Comparison of ENCODE assay signal across 9 cellular contexts in genomic region chr9:2837915-2838314, GRCh38. TPM values are rescaled to one million over a fixed set of nuclear protein-coding genes. Genes with fewer than 3 reads are reported as not detected.
A peak's percentile ranks its signal among the peaks of the same experiment; 100 is the strongest.
DNase-seq lines count a peak whose midpoint lies in the region; ATAC-seq and TF ChIP-seq lines count a peak whose summit lies in the region.
"Had no signal": no experiment of that assay in that cellular context is flagged by ENCODE, and none has a peak within 500 bp of the region (broad histone marks: within the 10 kb centered on the region; RNA-seq: fewer than 3 reads in every experiment).

No MANE protein-coding gene starts in this region.

- H3K79me2 ChIP-seq in PC-3 (ENCODE audit: low read length): peaks cover 71% of the 10 kb centered on the region

- 0 out of 2 replicates have a peak overlapping the region, but pooled peaks have one; percentile 21 for H3K4me2 ChIP-seq in PC-3 (ENCODE audit: low read length)

- POLR2A ChIA-PET in PC-3 (lab: Charles Lee; ENCODE audit: unreplicated experiment): no interaction called here

- H3K9me2 ChIP-seq in PC-3 (replicated peaks; ENCODE audit: low read length): no peaks in the 10 kb centered on the region

- TF ChIP-seq CTCF in PC-3 (conservative IDR thresholded peaks at IDR 0.05; ENCODE audit: low read depth, low read length) (peak; percentile 25; the same call in 1 of the 2 replicates), fibroblast of mammary gland (conservative IDR thresholded peaks at IDR 0.05; ENCODE audit: control insufficient read depth, insufficient read depth, low read depth, low read length) (no peak), retinal pigment epithelial cell (conservative IDR thresholded peaks at IDR 0.05; ENCODE audit: low read depth, low read length) (peak; percentile 21)

- DNase-seq in GM03348 (ENCODE audit: low spot score) (peak; percentile 27), PC-3 (no peak), fibroblast of mammary gland (ENCODE audit: low read depth) (peak; percentile 27), retinal pigment epithelial cell (ENCODE audit: low read depth) (no peak)
- DNase-seq in activated CD4-positive, alpha-beta T cell treated with anti-CD3 and anti-CD28 coated beads, Interleukin-2, amount 50 U/mL, for 4 hours: no peak
- DNase-seq in stimulated activated CD8-positive, alpha-beta memory T cell treated with anti-CD3 and anti-CD28 coated beads, Interleukin-4, amount 100 ng/mL, for 48 hours: no peak
- DNase-seq: SHP77 treated with DMSO at 0.1 percent for 48 hours had no signal

- no peak overlapping the region for H3K9ac ChIP-seq in PC-3 (ENCODE audit: low read length)

- CTCF ChIA-PET in PC-3 (lab: Charles Lee): no interaction called here

- peaks cover 12% of the 10 kb centered on the region for H3K4me1 ChIP-seq in PC-3 (ENCODE audit: insufficient read depth, low read length)

- ATAC-seq in PC-3 (no peak), HG03457 (IDR thresholded peaks at IDR 0.05; ENCODE audit: unreplicated experiment) (no peak), HG03469 (IDR thresholded peaks at IDR 0.05; ENCODE audit: unreplicated experiment) (no peak)

- no peaks in the 10 kb centered on the region for H3K27me3 ChIP-seq in PC-3 (ENCODE audit: low read length)

- H2AFZ ChIP-seq in PC-3 (ENCODE audit: low read length): no peak overlapping the region

- H3K9me3 ChIP-seq in PC-3 (ENCODE audit: low read length): no peaks in the 10 kb centered on the region

- peaks cover 31% of the 10 kb centered on the region for H3K36me3 ChIP-seq in PC-3 (ENCODE audit: low read depth, low read length)

- BruUV-seq in PC-3 (replicated peaks; lab: Mats Ljungman, UMichigan): no TSS peak

- no peak overlapping the region for H3K4me3 ChIP-seq in PC-3 (ENCODE audit: low read length)
- H3K4me3 ChIP-seq in fibroblast of mammary gland (ENCODE audit: control insufficient read depth, low read depth, low read length): no peak overlapping the region
- H3K4me3 ChIP-seq in retinal pigment epithelial cell (ENCODE audit: low read length): no peak overlapping the region

- H3F3A ChIP-seq in PC-3 (ENCODE audit: low read length, unreplicated experiment): no peaks in the 10 kb centered on the region

- peaks cover 51% of the 10 kb centered on the region for H4K20me1 ChIP-seq in PC-3 (ENCODE audit: low read length)

- H3K27ac ChIP-seq in PC-3 (ENCODE audit: low read length): no peak overlapping the region

- intact Hi-C loops in PC-3 (cut with micrococcal nuclease): loop anchor here (5.0 to 10.0 kb wide), 2 partner anchors 363 to 706 kb away; no protein-coding TSS in a partner anchor

RNA-seq across cellular contexts. Expression of gene PUM3, which starts 6.0 kb away (rescaled TPM):
- total RNA-seq in PC-3 (2014; rRNA removed): 34.4 and 45.5 TPM in 2 replicates

Comparison
In these comparisons a context has a peak if more than half of its experiments do, and no peak if none do; other contexts are left out.
1. DNase-seq: peak in GM03348 (single experiment) and fibroblast of mammary gland (single experiment); none in PC-3 (single experiment), retinal pigment epithelial cell (single experiment), activated CD4-positive, alpha-beta T cell treated with anti-CD3 and anti-CD28 coated beads, Interleukin-2, amount 50 U/mL, for 4 hours (0 of 2) and stimulated activated CD8-positive, alpha-beta memory T cell treated with anti-CD3 and anti-CD28 coated beads, Interleukin-4, amount 100 ng/mL, for 48 hours (single experiment).